Comparison of ENCODE assay signal across 9 cellular contexts in genomic region chr13:114043421-114044053, GRCh38.
A peak's percentile ranks its signal among the peaks of the same experiment; 100 is the strongest.
DNase-seq lines count a peak whose midpoint lies in the region; ATAC-seq and TF ChIP-seq lines count a peak whose summit lies in the region.
"Had no signal": no experiment of that assay in that cellular context is flagged by ENCODE, and none has a peak within 500 bp of the region (broad histone marks: within the 10 kb centered on the region; RNA-seq: fewer than 3 reads in every experiment).

No MANE protein-coding gene starts in this region.

- BruUV-seq in Calu3 (replicated peaks; lab: Mats Ljungman, UMichigan): no TSS peak

- WGBS in heart right ventricle, 2 donors: 84% methylated on average over 15 to 27 of the region's 37 CpGs

- H3K9me3 Mint-ChIP-seq in CD8-positive, alpha-beta T cell: no peaks in the 10 kb centered on the region
- no peaks in the 10 kb centered on the region for H3K9me3 Mint-ChIP-seq in Calu3 (ENCODE audit: low read depth, unreplicated experiment)

- intact Hi-C loops in CD8-positive, alpha-beta T cell (cut with DNase I, micrococcal nuclease): loop anchor here in 1 of 2 experiments (10.0 kb wide), 1 partner anchor 51 kb away; no protein-coding TSS in a partner anchor
- intact Hi-C loops in heart right ventricle (cut with DNase I): no loop called here
- intact Hi-C loops in Calu3 (cut with micrococcal nuclease; ENCODE audit: unreplicated experiment): no loop called here

- POLR2A ChIA-PET in CD8-positive, alpha-beta T cell (lab: Charles Lee): no interaction called here

- CTCF ChIA-PET in CD8-positive, alpha-beta T cell (lab: Charles Lee): no interaction called here
- CTCF ChIA-PET in Calu3 (lab: Charles Lee): no interaction called here

- no peaks in the 10 kb centered on the region for H3K27me3 Mint-ChIP-seq in CD8-positive, alpha-beta T cell (ENCODE audit: low read depth)
- no peaks in the 10 kb centered on the region for H3K27me3 Mint-ChIP-seq in Calu3 (ENCODE audit: unreplicated experiment)

- peaks cover 53% of the 10 kb centered on the region for H3K4me1 Mint-ChIP-seq in CD8-positive, alpha-beta T cell (ENCODE audit: low read depth)
- no peaks in the 10 kb centered on the region for H3K4me1 Mint-ChIP-seq in Calu3 (ENCODE audit: low read depth, unreplicated experiment)

- peaks cover 45% of the 10 kb centered on the region for H3K4me1 ChIP-seq in CD8-positive, alpha-beta T cell (ENCODE audit: insufficient read depth, low read length)
- H3K4me1 ChIP-seq in heart right ventricle: peaks cover 0 to 10% (median 0%) of the 10 kb centered on the region in 9 donors
- peaks cover 4 to 60% (median 39%) of the 10 kb centered on the region in 5 donors for H3K4me1 ChIP-seq in subcutaneous abdominal adipose tissue (ENCODE audit: control insufficient read depth in 5 of 5, insufficient read depth in 5 of 5, low read length in 5 of 5)

- DNase-seq in CD8-positive, alpha-beta T cell: peak in 1 of 7 experiments; percentile 28
- DNase-seq in SW480 (ENCODE audit: low spot score): peak; percentile 19
- peak in 1 of 2 donors; percentile 66 for DNase-seq in heart right ventricle
- no peak for DNase-seq in Calu3
- DNase-seq in coronary artery (ENCODE audit: low spot score): no peak

- H3K27me3 ChIP-seq in CD8-positive, alpha-beta T cell (ENCODE audit: insufficient read depth, low read length): no peaks in the 10 kb centered on the region
- H3K27me3 ChIP-seq in heart right ventricle: no peaks in the 10 kb centered on the region
- H3K27me3 ChIP-seq in subcutaneous abdominal adipose tissue (ENCODE audit: control insufficient read depth in 5 of 5, insufficient read depth in 4 of 5, low read length in 5 of 5): no peaks in the 10 kb centered on the region

- H3K27ac Mint-ChIP-seq in CD8-positive, alpha-beta T cell: peak overlapping the region; percentile 80
- no peak overlapping the region for H3K27ac Mint-ChIP-seq in Calu3 (ENCODE audit: unreplicated experiment)

- H3K36me3 ChIP-seq in CD8-positive, alpha-beta T cell (ENCODE audit: insufficient read depth, low read length): peaks cover 46% of the 10 kb centered on the region
- H3K36me3 ChIP-seq in heart right ventricle: peaks cover 0 to 32% (median 0%) of the 10 kb centered on the region in 9 donors
- H3K36me3 ChIP-seq in subcutaneous abdominal adipose tissue (ENCODE audit: control insufficient read depth in 5 of 5, insufficient read depth in 5 of 5, low read length in 5 of 5): peaks cover 0 to 24% (median 6%) of the 10 kb centered on the region in 5 donors

- no peak overlapping the region for H3K27ac ChIP-seq in CD8-positive, alpha-beta T cell (ENCODE audit: low read depth, low read length)
- H3K27ac ChIP-seq in heart right ventricle (peak overlapping the region in 2 of 10 donors; percentile 4 to 31), subcutaneous abdominal adipose tissue (ENCODE audit: low read depth, low read length) (peak overlapping the region; percentile 80), coronary artery (peak overlapping the region in 1 of 2 donors; percentile 49)
- H3K27ac ChIP-seq: epithelial cell of prostate had no signal

- H3K4me3 ChIP-seq in CD8-positive, alpha-beta T cell (ENCODE audit: low read depth, low read length): no peak overlapping the region
- H3K4me3 ChIP-seq in heart right ventricle (no peak overlapping the region), subcutaneous abdominal adipose tissue (ENCODE audit: low read depth in 1 of 5, low read length in 5 of 5) (no peak overlapping the region), coronary artery (no peak overlapping the region)

- no peak overlapping the region for H3K4me3 Mint-ChIP-seq in CD8-positive, alpha-beta T cell
- H3K4me3 Mint-ChIP-seq in Calu3 (ENCODE audit: low read depth, unreplicated experiment): no peak overlapping the region

- TF ChIP-seq CTCF in CD8-positive, alpha-beta T cell (IDR thresholded peaks at IDR 0.05): no peak
- TF ChIP-seq CTCF in heart right ventricle (IDR thresholded peaks at IDR 0.05) (peak in 4 of 9 donors; percentile 11 to 39 (median 21)), Calu3 (IDR thresholded peaks at IDR 0.05; ENCODE audit: unreplicated experiment) (no peak), coronary artery (IDR thresholded peaks at IDR 0.05) (no peak)

- peak; percentile 44 for ATAC-seq in CD8-positive, alpha-beta T cell
- peak; percentile 77 for ATAC-seq in HG03066 (IDR thresholded peaks at IDR 0.05; ENCODE audit: low read depth, unreplicated experiment)
- peak; percentile 59 to 91 (median 84) for ATAC-seq in heart right ventricle
- no peak for ATAC-seq in GM18498 (IDR thresholded peaks at IDR 0.05; ENCODE audit: unreplicated experiment)

- no peaks in the 10 kb centered on the region for H3K9me3 ChIP-seq in CD8-positive, alpha-beta T cell (ENCODE audit: low read length)
- H3K9me3 ChIP-seq in heart right ventricle (peaks cover 0 to 7% (median 0%) of the 10 kb centered on the region in 11 donors), subcutaneous abdominal adipose tissue (ENCODE audit: control insufficient read depth in 5 of 5, low read length in 5 of 5) (no peaks in the 10 kb centered on the region)

- peak overlapping the region in 1 of 5 donors; percentile 62 for H3K9ac ChIP-seq in subcutaneous abdominal adipose tissue (ENCODE audit: low read length in 5 of 5)

- H3K36me3 Mint-ChIP-seq in CD8-positive, alpha-beta T cell: peaks cover 73% of the 10 kb centered on the region
- H3K36me3 Mint-ChIP-seq in Calu3 (ENCODE audit: insufficient read depth, unreplicated experiment): peaks cover 5% of the 10 kb centered on the region
